Comparison of ENCODE assay signal across 24 cellular contexts in the genomic region with DNA sequence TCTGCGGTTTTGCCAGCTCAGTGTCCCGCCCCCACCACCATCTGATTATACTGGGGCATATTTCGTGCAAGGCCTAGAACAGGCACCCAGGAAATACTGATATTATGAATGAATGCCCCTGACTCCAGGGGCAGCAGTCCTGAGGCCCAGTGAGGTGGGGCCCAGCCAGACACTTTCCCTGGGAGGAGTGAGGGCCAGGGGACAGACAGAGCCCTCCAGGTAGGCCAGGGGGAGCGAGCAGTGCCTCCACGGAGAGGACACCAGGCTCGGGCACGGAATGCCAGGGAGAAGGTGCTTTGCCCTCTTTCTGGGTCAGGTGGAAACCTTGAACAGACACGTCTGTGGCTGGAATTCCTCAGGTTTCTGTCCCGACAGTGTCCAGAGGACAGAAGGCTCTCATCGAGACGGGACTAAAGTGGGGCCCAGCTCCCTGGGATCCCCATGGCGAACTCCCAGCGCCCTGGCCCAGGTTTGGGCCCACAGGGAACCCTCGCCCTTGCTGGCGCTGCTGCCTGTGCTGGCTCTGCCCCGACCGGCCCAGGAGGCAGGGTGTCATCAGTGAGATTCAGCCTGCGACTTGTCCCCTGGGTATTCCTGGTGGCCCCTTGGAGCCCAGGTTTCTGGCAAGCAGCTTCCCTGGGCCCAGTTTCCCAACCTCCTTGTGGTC. TPM values are rescaled to one million over a fixed set of nuclear protein-coding genes. Genes with fewer than 3 reads are reported as not detected.
"Had no signal": no experiment of that assay in that cellular context is flagged by ENCODE, and none has a peak within 500 bp of the region (broad histone marks: within the 10 kb centered on the region; RNA-seq: fewer than 3 reads in every experiment).

No MANE protein-coding gene starts in this region.

- DNase-seq: activated CD4-positive, alpha-beta memory T cell treated with anti-CD3 and anti-CD28 coated beads, Interleukin-2, amount 10 ng/mL, durations not matched to agents 7 days and 5 days; activated CD4-positive, alpha-beta T cell treated with anti-CD3 and anti-CD28 coated beads for 1 hour; activated CD4-positive, alpha-beta T cell treated with anti-CD3 and anti-CD28 coated beads, Interleukin-2, amount 10 ng/mL, durations not matched to agents 7 days and 5 days; activated CD8-positive, alpha-beta memory T cell treated with anti-CD3 and anti-CD28 coated beads, Interleukin-2, amount 50 U/mL, for 48 hours; activated gamma-delta T cell treated with Interleukin-2 at 50 U/mL for 16 hours; activated naive CD4-positive, alpha-beta T cell treated with anti-CD3 and anti-CD28 coated beads, Interleukin-2, amount 50 U/mL, for 16 hours; activated naive CD8-positive, alpha-beta T cell treated with anti-CD3 and anti-CD28 coated beads, Interleukin-2, amount 50 U/mL, for 24 hours; activated T-cell treated with anti-CD3 and anti-CD28 coated beads, Interleukin-2, amount 50 U/mL, for 24 hours; left cardiac atrium; naive thymus-derived CD4-positive, alpha-beta T cell; retina; stimulated activated naive CD4-positive, alpha-beta T cell; testis; transverse colon had no signal

- H3K27me3 ChIP-seq: esophagus muscularis mucosa, pancreas, testis, transverse colon had no signal

- H3K27ac ChIP-seq: esophagus muscularis mucosa, pancreas, prostate gland, testis, transverse colon had no signal

- H3K9me3 ChIP-seq: esophagus muscularis mucosa, pancreas, prostate gland, testis, transverse colon had no signal

- H3K36me3 ChIP-seq: prostate gland, transverse colon had no signal

- ATAC-seq: activated naive CD8-positive, alpha-beta T cell treated with anti-CD3 and anti-CD28 coated beads, Interleukin-2, amount 50 U/mL, for 24 hours; activated T-helper 17 cell treated with anti-CD3 and anti-CD28 coated beads, Interleukin-2, amount 50 U/mL, for 72 hours; left cardiac atrium; left ventricle myocardium superior; naive thymus-derived CD4-positive, alpha-beta T cell; pancreas; sciatic nerve had no signal

- H3K4me3 ChIP-seq: esophagus muscularis mucosa, pancreas, prostate gland, testis, transverse colon had no signal

RNA-seq across cellular contexts. Expression of gene DRC7, which starts 45.3 kb away (rescaled TPM):
- total RNA-seq: activated CD4-positive, alpha-beta memory T cell treated with anti-CD3 and anti-CD28 coated beads, Interleukin-2, amount 10 ng/mL, durations not matched to agents 7 days and 5 days; activated CD4-positive, alpha-beta T cell treated with anti-CD3 and anti-CD28 coated beads, Interleukin-2, amount 10 ng/mL, durations not matched to agents 7 days and 5 days; activated T-helper 17 cell treated with anti-CD3 and anti-CD28 coated beads, Interleukin-2, amount 50 U/mL, for 72 hours; bronchial epithelial cell; left cardiac atrium; left ventricle myocardium superior; mesothelial cell of epicardium; naive thymus-derived CD4-positive, alpha-beta T cell; sciatic nerve; T-helper 1 cell treated with Interleukin-12 subunit alpha and Interleukin-12 subunit beta and Interleukin-4 antibody, amounts not matched to agents 30 ng/mL and 1 ng/mL, for 36 hours; transverse colon; urinary bladder had no signal
- polyA plus RNA-seq: naive thymus-derived CD4-positive, alpha-beta T cell; urinary bladder had no signal
